Comparison of ENCODE assay signal across 18 cellular contexts in genomic region chr9:73531658-73532057, GRCh38.
A peak's percentile ranks its signal among the peaks of the same experiment; 100 is the strongest.
DNase-seq lines count a peak whose midpoint lies in the region; ATAC-seq, FAIRE-seq and TF ChIP-seq lines count a peak whose summit lies in the region.
"Had no signal": no experiment of that assay in that cellular context is flagged by ENCODE, and none has a peak within 500 bp of the region (broad histone marks: within the 10 kb centered on the region; RNA-seq: fewer than 3 reads in every experiment).

No MANE protein-coding gene starts in this region.

- H3K27ac ChIP-seq in small intestine (ENCODE audit: low read depth in 1 of 2, low read length in 1 of 2), result no peak overlapping the region
- H3K27ac ChIP-seq in sigmoid colon, result no peak overlapping the region
- H3K27ac ChIP-seq: testis had no signal

- intact Hi-C loops in lower leg skin (cut with DNase I; ENCODE audit: low total_unique reads), result no loop called here
- intact Hi-C loops in sigmoid colon (cut with DNase I), result no loop called here
- intact Hi-C loops in activated T-helper 2 cell treated with anti-CD3 and anti-CD28 coated beads, Interferon-gamma antibody, Interleukin-2, Interleukin-4, amounts not matched to agents 10 μg/mL and 5 μg/mL and 100 μg/mL, durations not matched to agents 14 hours and 24 hours and 36 hours (cut with micrococcal nuclease), result no loop called here

- no peak for FAIRE-seq in small intestine (lab: Jason Lieb, UNC)
- FAIRE-seq: endometrium, frontal cortex had no signal

- no peak for TF ChIP-seq POLR2A in lower leg skin (IDR thresholded peaks at IDR 0.05)
- no peak for TF ChIP-seq POLR2A in sigmoid colon (IDR thresholded peaks at IDR 0.05)

- WGBS in small intestine, 3 donors, result 46 to 55% (median 46%) methylated on average over 4 of the region's 4 CpGs
- WGBS in lower leg skin, 2 donors, result 55 to 56% methylated on average over 4 of the region's 4 CpGs
- WGBS in sigmoid colon, 2 donors, result 53 to 60% methylated on average over 4 of the region's 4 CpGs

- no peak for TF ChIP-seq EP300 in sigmoid colon (IDR thresholded peaks at IDR 0.05)

- no peaks in the 10 kb centered on the region for H3K27me3 Mint-ChIP-seq in activated T-helper 2 cell treated with anti-CD3 and anti-CD28 coated beads, Interferon-gamma antibody, Interleukin-2, Interleukin-4, amounts not matched to agents 10 μg/mL and 5 μg/mL and 100 μg/mL, durations not matched to agents 14 hours and 24 hours and 36 hours (ENCODE audit: low read depth)
- H3K27me3 Mint-ChIP-seq: memory B cell had no signal

- H3K4me3 ChIP-seq in small intestine (ENCODE audit: low read depth in 1 of 2, low read length in 2 of 2) (no peak overlapping the region), lower leg skin (ENCODE audit: low read depth, poor library complexity, severe bottlenecking) (no peak overlapping the region), sigmoid colon (no peak overlapping the region)
- H3K4me3 ChIP-seq: testis had no signal

- DNase-seq in GM20000 (ENCODE audit: low spot score), result peak; percentile 4
- DNase-seq in small intestine, result no peak
- DNase-seq in lower leg skin (ENCODE audit: low spot score in 2 of 2), result no peak
- no peak for DNase-seq in sigmoid colon
- DNase-seq in activated T-helper 2 cell treated with anti-CD3 and anti-CD28 coated beads, Interferon-gamma antibody, Interleukin-2, Interleukin-4, amounts not matched to agents 10 μg/mL and 5 μg/mL and 100 μg/mL, durations not matched to agents 14 hours and 24 hours and 36 hours (ENCODE audit: low spot score), result no peak
- DNase-seq: activated CD4-positive, alpha-beta T cell treated with anti-CD3 and anti-CD28 coated beads, Interleukin-2, amount 50 U/mL, for 1 hour; activated T-cell treated with anti-CD3 and anti-CD28 coated beads, Interleukin-2, amount 50 U/mL, for 48 hours; amygdala; Calu3; NCI-H1048; SHP77 treated with DMSO at 0.1 percent for 48 hours; testis had no signal

- ATAC-seq in GM18508 (IDR thresholded peaks at IDR 0.05; ENCODE audit: insufficient read depth, unreplicated experiment) (peak; percentile 78), HG02938 (IDR thresholded peaks at IDR 0.05; ENCODE audit: unreplicated experiment) (peak; percentile 94), HG03521 (IDR thresholded peaks at IDR 0.05; ENCODE audit: unreplicated experiment) (peak; percentile 74)

- no peaks in the 10 kb centered on the region for H3K4me1 ChIP-seq in small intestine (ENCODE audit: control insufficient read depth in 2 of 2, insufficient read depth in 1 of 2, low read depth in 1 of 2, low read length in 1 of 2)
- no peaks in the 10 kb centered on the region for H3K4me1 ChIP-seq in sigmoid colon
- H3K4me1 ChIP-seq: testis had no signal

- H3K27me3 ChIP-seq in small intestine (ENCODE audit: control insufficient read depth in 2 of 2, insufficient read depth in 2 of 2, low read length in 2 of 2) (no peaks in the 10 kb centered on the region), sigmoid colon (no peaks in the 10 kb centered on the region)
- H3K27me3 ChIP-seq: testis had no signal

- H3K9me3 ChIP-seq in small intestine (ENCODE audit: control insufficient read depth, low read depth), result no peaks in the 10 kb centered on the region
- H3K9me3 ChIP-seq in sigmoid colon, result no peaks in the 10 kb centered on the region
- H3K9me3 ChIP-seq: testis had no signal

- H3K27ac Mint-ChIP-seq in activated T-helper 2 cell treated with anti-CD3 and anti-CD28 coated beads, Interferon-gamma antibody, Interleukin-2, Interleukin-4, amounts not matched to agents 10 μg/mL and 5 μg/mL and 100 μg/mL, durations not matched to agents 14 hours and 24 hours and 36 hours, result no peak overlapping the region
- H3K27ac Mint-ChIP-seq: memory B cell had no signal

- no peaks in the 10 kb centered on the region for H3K4me1 Mint-ChIP-seq in activated T-helper 2 cell treated with anti-CD3 and anti-CD28 coated beads, Interferon-gamma antibody, Interleukin-2, Interleukin-4, amounts not matched to agents 10 μg/mL and 5 μg/mL and 100 μg/mL, durations not matched to agents 14 hours and 24 hours and 36 hours (ENCODE audit: low read depth)
- H3K4me1 Mint-ChIP-seq: memory B cell had no signal

- H3K36me3 ChIP-seq in small intestine (ENCODE audit: control insufficient read depth in 2 of 2, insufficient read depth in 2 of 2, low read length in 2 of 2), result no peaks in the 10 kb centered on the region
- no peaks in the 10 kb centered on the region for H3K36me3 ChIP-seq in sigmoid colon

- H3K4me3 Mint-ChIP-seq in activated T-helper 2 cell treated with anti-CD3 and anti-CD28 coated beads, Interferon-gamma antibody, Interleukin-2, Interleukin-4, amounts not matched to agents 10 μg/mL and 5 μg/mL and 100 μg/mL, durations not matched to agents 14 hours and 24 hours and 36 hours (ENCODE audit: low read depth), result no peak overlapping the region
- H3K4me3 Mint-ChIP-seq: memory B cell had no signal

- no peaks in the 10 kb centered on the region for H3K36me3 Mint-ChIP-seq in activated T-helper 2 cell treated with anti-CD3 and anti-CD28 coated beads, Interferon-gamma antibody, Interleukin-2, Interleukin-4, amounts not matched to agents 10 μg/mL and 5 μg/mL and 100 μg/mL, durations not matched to agents 14 hours and 24 hours and 36 hours (ENCODE audit: low read depth)
- H3K36me3 Mint-ChIP-seq: memory B cell had no signal

- TF ChIP-seq CTCF in GM20000 (IDR thresholded peaks at IDR 0.05; ENCODE audit: extremely low read depth, missing control alignments), result no peak
- no peak for TF ChIP-seq CTCF in lower leg skin (IDR thresholded peaks at IDR 0.05)
- no peak for TF ChIP-seq CTCF in sigmoid colon (IDR thresholded peaks at IDR 0.05)

- no peaks in the 10 kb centered on the region for H3K9me3 Mint-ChIP-seq in activated T-helper 2 cell treated with anti-CD3 and anti-CD28 coated beads, Interferon-gamma antibody, Interleukin-2, Interleukin-4, amounts not matched to agents 10 μg/mL and 5 μg/mL and 100 μg/mL, durations not matched to agents 14 hours and 24 hours and 36 hours
